ENCODE assay signal across 16 cellular contexts in genomic region chr20:44123874-44124535, GRCh38.
"Had no signal": no experiment of that assay in that cellular context is flagged by ENCODE, and none has a peak within 500 bp of the region (broad histone marks: within the 10 kb centered on the region; RNA-seq: fewer than 3 reads in every experiment).

No MANE protein-coding gene starts in this region.

- H3K4me3 ChIP-seq: body of pancreas, hepatocyte, tibial nerve had no signal

- H3K79me2 ChIP-seq: hepatocyte had no signal

- H3K27ac ChIP-seq: body of pancreas, hepatocyte, tibial nerve had no signal

- DNase-seq: activated CD4-positive, alpha-beta T cell treated with anti-CD3 and anti-CD28 coated beads, Interleukin-2, amount 50 U/mL, for 1 hour; activated CD8-positive, alpha-beta memory T cell treated with anti-CD3 and anti-CD28 coated beads for 24 hours; activated naive CD8-positive, alpha-beta T cell treated with anti-CD3 and anti-CD28 coated beads for 36 hours; amygdala; body of pancreas; cerebellar nuclear complex; effector memory CD4-positive, alpha-beta T cell; mammary epithelial cell; occipital lobe; stimulated activated CD4-positive, alpha-beta T cell treated with anti-CD3 and anti-CD28 coated beads, Interleukin-12 subunit alpha, Interleukin-12 subunit beta, amount 100 ng/mL, for 4 hours; stimulated activated CD4-positive, alpha-beta T cell treated with anti-CD3 and anti-CD28 coated beads, Interleukin-2, amount 100 ng/mL, for 24 hours; T-cell; T-helper 9 cell had no signal

- H3K4me1 ChIP-seq: body of pancreas, tibial nerve had no signal

- ATAC-seq: activated CD4-positive, CD25-positive, alpha-beta regulatory T cell treated with anti-CD3 and anti-CD28 coated beads, Interleukin-2, amount 50 U/mL, for 24 hours; body of pancreas; T-cell had no signal

- H3K4me2 ChIP-seq: hepatocyte had no signal

- H2AFZ ChIP-seq: hepatocyte had no signal

- H3K27me3 ChIP-seq: body of pancreas, hepatocyte, tibial nerve had no signal

- H3K9me3 ChIP-seq: body of pancreas, tibial nerve had no signal

- H3K36me3 ChIP-seq: tibial nerve had no signal
